Comparison of ENCODE assay signal across 8 cellular contexts in the genomic region with DNA sequence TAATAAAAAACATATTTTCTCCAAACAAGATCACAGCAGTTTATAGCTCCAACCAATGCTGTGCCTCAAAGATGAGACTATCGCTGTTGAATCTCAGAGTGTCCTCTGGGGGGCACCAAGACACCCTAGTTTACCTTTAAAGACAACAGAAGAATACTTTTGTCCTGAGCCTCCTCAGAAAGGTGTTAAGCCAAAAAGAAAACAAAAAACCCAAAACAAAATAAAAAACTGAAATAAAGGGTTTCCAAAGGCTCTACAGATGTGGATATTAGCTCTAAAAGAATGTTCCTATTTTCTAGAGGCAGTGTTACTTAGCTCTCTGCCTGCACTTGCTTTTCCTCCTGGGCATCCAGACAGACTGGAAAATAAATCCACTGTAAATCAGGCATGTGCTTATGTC.
DNase-seq lines count a peak whose midpoint lies in the region; ATAC-seq, FAIRE-seq and TF ChIP-seq lines count a peak whose summit lies in the region.

No MANE protein-coding gene starts in this region.

- H3K36me3 ChIP-seq in bronchial epithelial cell (ENCODE audit: control insufficient read depth, insufficient read depth, low read length) = no peaks in the 10 kb centered on the region
- H3K36me3 ChIP-seq in keratinocyte (ENCODE audit: control insufficient read depth in 2 of 2, extremely low read depth in 1 of 2, insufficient read depth in 2 of 2, low read length in 2 of 2) = peaks cover 0 to 1% of the 10 kb centered on the region in 2 experiments

- H3K79me2 ChIP-seq in keratinocyte (ENCODE audit: control insufficient read depth, insufficient read depth, low read length) = no peaks in the 10 kb centered on the region

- ATAC-seq in GM21528 (IDR thresholded peaks at IDR 0.05; ENCODE audit: low FRiP score, unreplicated experiment) (peak; percentile 63), GM21423 (IDR thresholded peaks at IDR 0.05; ENCODE audit: unreplicated experiment) (no peak)

- dilution Hi-C loops in keratinocyte (cut with MboI; ENCODE audit: extremely low pct_ligation_motif_present, low sequenced_read_pairs) = loop anchor here (25.0 kb wide), 1 partner anchor 384 kb away; no protein-coding TSS in a partner anchor

- no peaks in the 10 kb centered on the region for H3K9me3 ChIP-seq in keratinocyte (ENCODE audit: control insufficient read depth, low read depth, low read length)

- DNase-seq in CD1c-positive myeloid dendritic cell (ENCODE audit: extremely low spot score) = peak; percentile 66
- peak; percentile 11 to 29 for DNase-seq in NCI-H1930 (lab: John Stamatoyannopoulos, UW)
- DNase-seq in bronchial epithelial cell (ENCODE audit: low read depth) = peak; percentile 52
- no peak for DNase-seq in keratinocyte (ENCODE audit: low read depth, low spot score)
- DNase-seq in stimulated activated CD4-positive, alpha-beta T cell treated with anti-CD3 and anti-CD28 coated beads, Interleukin-1b, Interleukin-23, amount 100 ng/mL, for 48 hours = peak; percentile 41

- TF ChIP-seq CTCF in VCaP (conservative IDR thresholded peaks at IDR 0.05) = peak; percentile 78
- peak; percentile 61 for TF ChIP-seq CTCF in bronchial epithelial cell (IDR thresholded peaks at IDR 0.05; ENCODE audit: insufficient read depth, low read length, severe bottlenecking)
- TF ChIP-seq CTCF in keratinocyte (optimal IDR thresholded peaks at IDR 0.05 in 1 of 3, IDR thresholded peaks at IDR 0.05 in 1 of 3, conservative IDR thresholded peaks at IDR 0.05 in 1 of 3; ENCODE audit: extremely low read depth in 1 of 3, insufficient read depth in 2 of 3, low read length in 3 of 3) = peak; percentile 54 to 71 (median 57)

- H4K20me1 ChIP-seq in keratinocyte (ENCODE audit: control insufficient read depth, extremely low read depth, insufficient read depth, low read length) = no peaks in the 10 kb centered on the region

- H3K4me3 ChIP-seq in bronchial epithelial cell (ENCODE audit: low read depth, low read length) (no peak overlapping the region), keratinocyte (ENCODE audit: control insufficient read depth in 2 of 3, extremely low read depth in 1 of 3, insufficient read depth in 2 of 3, low read depth in 1 of 3, low read length in 3 of 3) (no peak overlapping the region)

- H2AFZ ChIP-seq in keratinocyte (ENCODE audit: control insufficient read depth, low read length) = no peak overlapping the region

- H3K27me3 ChIP-seq in bronchial epithelial cell (ENCODE audit: control insufficient read depth, insufficient read depth, low read length) (no peaks in the 10 kb centered on the region), keratinocyte (ENCODE audit: control insufficient read depth, extremely low read depth, insufficient read depth, low read length) (no peaks in the 10 kb centered on the region)

- no peak overlapping the region for H3K4me2 ChIP-seq in keratinocyte (ENCODE audit: control insufficient read depth, extremely low read depth, insufficient read depth, low read depth, low read length)

- no peaks in the 10 kb centered on the region for H3K4me1 ChIP-seq in keratinocyte (ENCODE audit: control insufficient read depth, extremely low read depth, insufficient read depth, low read length)

- no peak overlapping the region for H3K9ac ChIP-seq in keratinocyte (ENCODE audit: control insufficient read depth, extremely low read depth, insufficient read depth, low read length)

- no peaks in the 10 kb centered on the region for H3K9me1 ChIP-seq in keratinocyte (ENCODE audit: control insufficient read depth, extremely low read depth, insufficient read depth, low read length)

- H3K27ac ChIP-seq in VCaP (no peak overlapping the region), keratinocyte (ENCODE audit: control insufficient read depth, insufficient read depth, low read length) (no peak overlapping the region)

- FAIRE-seq in bronchial epithelial cell (lab: Jason Lieb, UNC) = no peak
- peak; percentile 82 for FAIRE-seq in keratinocyte (lab: Jason Lieb, UNC)
